ENCODE assay signal across 8 cellular contexts in the genomic region with DNA sequence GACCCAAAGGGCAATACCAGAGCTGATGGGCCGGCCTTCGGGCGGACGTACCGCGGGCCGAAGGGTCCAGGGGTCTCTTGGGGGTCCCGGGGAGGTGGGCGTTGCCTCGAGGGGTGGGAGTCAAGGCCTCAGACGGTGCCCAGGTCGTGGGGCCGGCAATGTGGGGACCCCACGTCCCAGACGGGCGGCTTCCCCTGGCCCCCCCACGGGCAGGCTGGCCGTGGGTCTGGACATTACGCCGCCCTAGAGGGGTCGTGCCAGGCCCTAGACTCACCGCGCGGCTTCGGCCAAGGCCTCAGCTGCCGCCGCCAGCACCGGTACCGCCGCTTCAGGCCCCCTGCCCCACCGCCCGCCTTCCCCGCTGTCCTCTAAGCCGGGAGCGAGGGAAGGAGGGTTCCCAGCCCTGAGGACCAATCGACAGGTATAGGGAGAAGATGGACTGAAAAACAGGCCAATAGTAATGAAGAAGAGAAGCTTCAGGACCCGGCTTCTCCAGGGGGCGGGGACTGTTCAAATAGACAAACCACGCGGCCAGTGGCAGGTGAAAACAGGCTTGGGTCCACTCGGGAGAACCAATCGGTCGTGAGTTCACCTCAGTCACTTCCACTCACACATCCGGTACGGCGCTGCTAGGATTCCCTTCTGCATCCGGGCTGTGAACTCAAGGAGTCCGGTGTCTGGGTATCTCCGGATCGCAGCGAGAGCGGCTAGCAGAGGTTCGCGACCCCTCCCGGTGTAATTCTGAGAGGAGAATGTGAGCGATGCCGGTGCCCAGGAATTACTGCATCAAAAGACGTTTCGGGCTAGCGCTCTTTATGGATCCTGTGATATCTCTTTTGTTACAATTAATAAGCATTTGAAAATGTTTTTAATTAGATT. TPM values are rescaled to one million over a fixed set of nuclear protein-coding genes. Genes with fewer than 3 reads are reported as not detected.
DNase-seq lines count a peak whose midpoint lies in the region; ATAC-seq and TF ChIP-seq lines count a peak whose summit lies in the region.

A gene (minus strand): TSS at position 381 of the 879 bp plus-strand sequence. CDS start 3,142 bp downstream, outside the sequence.

- H3K4me1 Mint-ChIP-seq in activated naive CD8-positive, alpha-beta T cell (ENCODE audit: low read depth), result peaks cover 17% of the 10 kb centered on the region

- peak within 1 kb of the TSS; percentile 72 to 75 for H3K27ac ChIP-seq in testis

- H3K27me3 Mint-ChIP-seq in activated naive CD8-positive, alpha-beta T cell, result no peaks in the 10 kb centered on the region

- H3K9me3 Mint-ChIP-seq in activated naive CD8-positive, alpha-beta T cell (ENCODE audit: low read depth), result no peaks in the 10 kb centered on the region

- H3K4me3 ChIP-seq in GM12864 (ENCODE audit: low read depth, low read length), result peak within 1 kb of the TSS; percentile 78
- H3K4me3 ChIP-seq in testis, result peak within 1 kb of the TSS; percentile 88 to 99

- H3K4me3 Mint-ChIP-seq in activated naive CD8-positive, alpha-beta T cell, result peak within 1 kb of the TSS; percentile 98

- TF ChIP-seq POLR2A in testis (IDR thresholded peaks at IDR 0.05), result no peak

- H3K9me3 ChIP-seq in testis, result no peaks in the 10 kb centered on the region

- intact Hi-C loops in testis (cut with DNase I; ENCODE audit: low total_unique reads), result no loop called here

- H3K27me3 ChIP-seq in testis, result no peaks in the 10 kb centered on the region

- no peaks in the 10 kb centered on the region for H3K36me3 Mint-ChIP-seq in activated naive CD8-positive, alpha-beta T cell

- ATAC-seq in HG02623 (IDR thresholded peaks at IDR 0.05; ENCODE audit: unreplicated experiment), result peak; percentile 96
- ATAC-seq in omental fat pad (ENCODE audit: low FRiP score), result peak; percentile 100

- peak within 1 kb of the TSS; percentile 91 for H3K27ac Mint-ChIP-seq in activated naive CD8-positive, alpha-beta T cell

- H3K4me1 ChIP-seq in testis, result peaks cover 4% of the 10 kb centered on the region

- DNase-seq in GM12864 (ENCODE audit: low read depth) (peak; percentile 100), NCI-H1105 (lab: John Stamatoyannopoulos, UW) (peak; percentile 100), SKM-1 treated with dmso at 0.1 percent for 144 hours (lab: John Stamatoyannopoulos, UW; ENCODE audit: unreplicated experiment) (peak; percentile 99), glomerular visceral epithelial cell (ENCODE audit: extremely low spot score) (peak; percentile 100), omental fat pad (ENCODE audit: low spot score) (peak; percentile 93), testis (peak; percentile 100)

- TF ChIP-seq CTCF in GM12864 (IDR thresholded peaks at IDR 0.05; ENCODE audit: low read depth, low read length, missing control alignments) (peak; percentile 21), omental fat pad (IDR thresholded peaks at IDR 0.05) (no peak), testis (IDR thresholded peaks at IDR 0.05) (peak in 1 of 3 experiments; percentile 19)

- 0% methylated on average over 31 to 60 of the region's 60 CpGs for WGBS in testis, 2 donors

- no peaks in the 10 kb centered on the region for H3K36me3 ChIP-seq in testis (ENCODE audit: low read depth, missing control alignments)

RNA-seq across cellular contexts. Expression of the gene that starts here (rescaled TPM):
- 10 to 100 TPM; 38.0 to 48.2 (median 43.6) TPM for total RNA-seq in omental fat pad
- total RNA-seq in testis, result 100 to 1,000 TPM in 1 of 2 donors, 10 to 100 TPM in 1; 83.3 to 108 TPM
- 129 TPM for polyA plus RNA-seq in testis (ENCODE audit: insufficient read depth, low read depth, low replicate concordance)

Comparison
In these comparisons a context has a peak if more than half of its experiments do, and no peak if none do; other contexts are left out.
1. Peak in every context shown above with its lines: DNase-seq, ATAC-seq, H3K4me3 ChIP-seq and H3K27ac ChIP-seq.